10 cellular contexts compared by ENCODE assay signal in the genomic region with DNA sequence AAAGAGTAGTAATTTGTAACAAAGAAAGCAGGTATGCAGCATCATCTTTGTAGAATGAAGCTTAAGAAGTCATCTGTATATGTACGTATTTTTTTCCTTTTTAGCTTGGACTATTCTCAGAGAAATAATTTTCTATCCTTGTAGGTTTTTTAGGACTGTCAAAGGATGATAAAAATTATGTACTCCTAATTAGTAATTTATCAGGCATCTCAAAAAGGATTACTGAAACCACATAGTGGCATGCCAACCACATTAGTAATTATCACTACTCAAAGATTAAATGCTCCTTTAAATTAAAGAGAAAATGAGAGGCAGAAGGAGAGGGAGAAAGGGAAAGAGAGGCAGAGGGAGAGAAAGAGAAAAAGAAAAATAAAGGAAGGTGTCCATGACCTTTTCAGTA.
"Had no signal": no experiment of that assay in that cellular context is flagged by ENCODE, and none has a peak within 500 bp of the region (broad histone marks: within the 10 kb centered on the region; RNA-seq: fewer than 3 reads in every experiment).

No MANE protein-coding gene starts in this region.

- H3K9me3 Mint-ChIP-seq: activated B cell treated with CpG ODN at 0.5 μM for 24 hours; activated CD4-positive, alpha-beta T cell treated with anti-CD3 and anti-CD28 coated beads, Interleukin-2, amount 10 ng/mL, durations not matched to agents 7 days and 5 days; naive thymus-derived CD8-positive, alpha-beta T cell had no signal

- H3K27ac Mint-ChIP-seq: activated B cell treated with CpG ODN at 0.5 μM for 24 hours; activated CD4-positive, alpha-beta T cell treated with anti-CD3 and anti-CD28 coated beads, Interleukin-2, amount 10 ng/mL, durations not matched to agents 7 days and 5 days; activated naive CD8-positive, alpha-beta T cell; naive thymus-derived CD8-positive, alpha-beta T cell had no signal

- ATAC-seq: lower lobe of right lung; naive thymus-derived CD8-positive, alpha-beta T cell had no signal

- H3K27ac ChIP-seq: colonic mucosa, lower lobe of right lung, neutrophil, right atrium auricular region had no signal

- DNase-seq: activated B cell treated with CpG ODN at 0.5 μM for 24 hours; activated CD4-positive, alpha-beta T cell treated with anti-CD3 and anti-CD28 coated beads, Interleukin-2, amount 10 ng/mL, durations not matched to agents 7 days and 5 days; activated effector memory CD4-positive, alpha-beta T cell treated with Interleukin-2 at 50 U/mL for 16 hours; colonic mucosa; lower lobe of right lung; naive thymus-derived CD8-positive, alpha-beta T cell; small intestine had no signal

- H3K36me3 ChIP-seq: colonic mucosa, right atrium auricular region had no signal

- H3K4me1 ChIP-seq: colonic mucosa, lower lobe of right lung, right atrium auricular region had no signal

- H3K4me1 Mint-ChIP-seq: activated B cell treated with CpG ODN at 0.5 μM for 24 hours; activated CD4-positive, alpha-beta T cell treated with anti-CD3 and anti-CD28 coated beads, Interleukin-2, amount 10 ng/mL, durations not matched to agents 7 days and 5 days; naive thymus-derived CD8-positive, alpha-beta T cell had no signal

- H3K4me3 Mint-ChIP-seq: activated B cell treated with CpG ODN at 0.5 μM for 24 hours; activated CD4-positive, alpha-beta T cell treated with anti-CD3 and anti-CD28 coated beads, Interleukin-2, amount 10 ng/mL, durations not matched to agents 7 days and 5 days; activated naive CD8-positive, alpha-beta T cell; naive thymus-derived CD8-positive, alpha-beta T cell had no signal

- H3K27me3 ChIP-seq: colonic mucosa, neutrophil, right atrium auricular region had no signal

- H3K4me3 ChIP-seq: colonic mucosa, lower lobe of right lung, right atrium auricular region had no signal

- H3K9me3 ChIP-seq: colonic mucosa, lower lobe of right lung, neutrophil, right atrium auricular region had no signal
